ENCODE assay signal across 9 cellular contexts in the genomic region with DNA sequence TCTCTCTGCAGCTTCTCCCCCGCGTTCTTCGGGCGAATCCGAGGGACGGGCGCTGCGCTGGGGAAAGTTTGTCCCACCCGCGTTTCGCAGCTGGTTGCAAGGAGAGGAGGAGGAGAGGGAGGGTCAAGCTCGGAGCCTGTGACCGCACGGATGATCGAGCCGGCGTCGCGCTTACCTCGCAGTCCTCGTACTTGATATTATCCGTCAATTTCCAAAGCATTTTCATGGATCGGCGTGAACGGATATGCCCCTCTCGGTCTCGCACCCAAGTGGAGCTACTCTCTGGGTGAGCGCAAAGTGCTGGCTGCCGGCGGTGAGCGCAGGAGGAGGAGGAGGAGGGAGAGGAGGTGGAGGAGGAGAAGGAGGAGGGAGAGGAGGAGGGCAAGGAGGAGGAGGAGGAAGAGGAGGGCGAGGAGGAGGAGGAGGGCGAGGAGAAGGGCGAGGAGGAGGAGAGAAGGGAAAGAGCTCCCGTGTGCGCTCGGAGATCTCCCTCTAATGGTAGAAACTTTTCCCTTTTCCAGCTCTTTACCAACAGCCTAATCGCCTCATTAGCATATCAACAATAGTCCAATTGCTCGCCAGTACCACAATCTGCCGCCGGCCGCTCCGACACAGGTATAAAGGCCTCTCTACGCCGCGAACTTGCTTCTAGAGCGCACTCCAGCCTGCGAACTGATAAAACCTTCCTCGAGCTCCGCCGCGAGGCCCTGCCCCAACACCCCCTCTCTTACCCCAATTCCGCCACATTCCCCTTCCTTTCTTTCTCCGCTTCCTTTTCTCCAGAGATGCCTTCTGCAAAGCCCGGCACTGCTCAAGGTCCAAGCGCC. TPM values are rescaled to one million over a fixed set of nuclear protein-coding genes. Genes with fewer than 3 reads are reported as not detected.
DNase-seq lines count a peak whose midpoint lies in the region; ATAC-seq and TF ChIP-seq lines count a peak whose summit lies in the region.
"Had no signal": no experiment of that assay in that cellular context is flagged by ENCODE, and none has a peak within 500 bp of the region (broad histone marks: within the 10 kb centered on the region; RNA-seq: fewer than 3 reads in every experiment).

TSS of gene TFAP2A (minus strand) at position 309 of the 827 bp plus-strand sequence. CDS start at position 226, 83 bp downstream.

- RAD21 ChIA-PET in HCT116 (lab: Charles Lee; ENCODE audit: low non-redundant PET in 1 of 2, low total read pairs in 2 of 2, uncharacterized antibody in 2 of 2, unreplicated experiment in 2 of 2) = interaction anchor here (0.8 to 2.0 kb wide), 5 partner anchors 11 to 384 kb away, joined by 3 to 9 read pairs (median 6); no protein-coding TSS in a partner anchor

- CTCF ChIA-PET in AG04450 (lab: Charles Lee) (interaction anchor here (0.6 to 2.7 kb wide), 11 partner anchors 9 to 1432 kb away, joined by 3 to 10 read pairs (median 3); no protein-coding TSS in a partner anchor), HCT116 (lab: Charles Lee) (interaction anchor here (0.8 to 2.7 kb wide), 14 partner anchors 9 to 1432 kb away, joined by 3 to 23 read pairs (median 6); no protein-coding TSS in a partner anchor)

- peaks cover 35% of the 10 kb centered on the region for H3K4me1 Mint-ChIP-seq in activated naive CD8-positive, alpha-beta T cell treated with anti-CD3 and anti-CD28 coated beads, Interleukin-2, amount 10 ng/mL, durations not matched to agents 7 days and 5 days

- no peaks in the 10 kb centered on the region for H3K9me2 ChIP-seq in HCT116 (ENCODE audit: insufficient read depth)

- peaks cover 5 to 18% of the 10 kb centered on the region in 2 experiments; a peak in 3 of 4 replicates for H3K4me1 ChIP-seq in HCT116 (ENCODE audit: control insufficient read depth in 1 of 2, insufficient read depth in 2 of 2, low read length in 2 of 2)

- H2AFZ ChIP-seq in HCT116 (ENCODE audit: low read depth, low read length, poor library complexity, severe bottlenecking) = peak within 1 kb of the TSS; percentile 84

- peak within 1 kb of the TSS; percentile 63 for H3K27ac Mint-ChIP-seq in activated naive CD8-positive, alpha-beta T cell treated with anti-CD3 and anti-CD28 coated beads, Interleukin-2, amount 10 ng/mL, durations not matched to agents 7 days and 5 days

- peaks cover 93% of the 10 kb centered on the region for H3K27me3 ChIP-seq in AG04450 (ENCODE audit: control insufficient read depth, insufficient read depth, low read length)
- no peaks in the 10 kb centered on the region for H3K27me3 ChIP-seq in HCT116 (ENCODE audit: insufficient read depth, low read length)

- POLR2A ChIA-PET in AG04450 (lab: Yijun Ruan, JAX) = interaction anchor here (0.5 to 1.5 kb wide), 3 partner anchors 11 to 757 kb away, joined by 3 to 6 read pairs (median 4); no protein-coding TSS in a partner anchor
- POLR2A ChIA-PET in HCT116 (lab: Charles Lee) = interaction anchor here (0.6 to 3.1 kb wide), 8 partner anchors 10 to 1163 kb away, joined by 3 to 28 read pairs (median 6); no protein-coding TSS in a partner anchor
- POLR2A ChIA-PET in activated naive CD8-positive, alpha-beta T cell treated with anti-CD3 and anti-CD28 coated beads, Interleukin-2, amount 10 ng/mL, durations not matched to agents 7 days and 5 days (lab: Charles Lee) = no interaction called here

- intact Hi-C loops in HCT116 (cut with micrococcal nuclease) = loop anchor here (2.0 to 5.0 kb wide), 2 partner anchors 874 to 1433 kb away; no protein-coding TSS in a partner anchor

- BruUV-seq in HCT116 (replicated peaks; lab: Mats Ljungman, UMichigan) = no TSS peak

- peak; percentile 60 for ATAC-seq in HCT116
- no peak for ATAC-seq in activated naive CD8-positive, alpha-beta T cell treated with anti-CD3 and anti-CD28 coated beads, Interleukin-2, amount 10 ng/mL, durations not matched to agents 7 days and 5 days (ENCODE audit: low read depth)
- no peak for ATAC-seq in HG03097 (IDR thresholded peaks at IDR 0.05; ENCODE audit: low FRiP score, unreplicated experiment)

- H3K36me3 Mint-ChIP-seq in activated naive CD8-positive, alpha-beta T cell treated with anti-CD3 and anti-CD28 coated beads, Interleukin-2, amount 10 ng/mL, durations not matched to agents 7 days and 5 days = peaks cover 16% of the 10 kb centered on the region

- H3K9me3 Mint-ChIP-seq in activated naive CD8-positive, alpha-beta T cell treated with anti-CD3 and anti-CD28 coated beads, Interleukin-2, amount 10 ng/mL, durations not matched to agents 7 days and 5 days = peaks cover 7% of the 10 kb centered on the region

- peaks cover 91% of the 10 kb centered on the region for H3K27me3 Mint-ChIP-seq in activated naive CD8-positive, alpha-beta T cell treated with anti-CD3 and anti-CD28 coated beads, Interleukin-2, amount 10 ng/mL, durations not matched to agents 7 days and 5 days

- peak; percentile 57 for TF ChIP-seq POLR2A in HCT116 (IDR thresholded peaks at IDR 0.05; ENCODE audit: borderline replicate concordance, extremely low read depth, insufficient read depth, insufficient read length)

- peaks cover 40% of the 10 kb centered on the region for H3K79me2 ChIP-seq in HCT116 (ENCODE audit: insufficient read depth, low read length)

- no peak within 1 kb of the TSS for H3K4me3 Mint-ChIP-seq in activated naive CD8-positive, alpha-beta T cell treated with anti-CD3 and anti-CD28 coated beads, Interleukin-2, amount 10 ng/mL, durations not matched to agents 7 days and 5 days

- peak; percentile 40 for TF ChIP-seq CTCF in AG04450 (IDR thresholded peaks at IDR 0.05; ENCODE audit: low read depth, low read length)
- TF ChIP-seq CTCF in HCT116 (IDR thresholded peaks at IDR 0.05 in 2 of 3, conservative IDR thresholded peaks at IDR 0.05 in 1 of 3; ENCODE audit: borderline replicate concordance in 1 of 3, insufficient read depth in 1 of 3, low read depth in 2 of 3, low read length in 2 of 3) = peak in 1 of 3 experiments; percentile 40; a peak in 3 of 6 replicates

- H3K4me2 ChIP-seq in HCT116 (ENCODE audit: low read length) = peak within 1 kb of the TSS; percentile 100

- no peaks in the 10 kb centered on the region for H4K20me1 ChIP-seq in HCT116 (ENCODE audit: insufficient read depth)

- H3K4me3 ChIP-seq in AG04450 (ENCODE audit: low read depth, low read length) (peak within 1 kb of the TSS; percentile 63), HCT116 (replicated peaks in 1 of 2; ENCODE audit: low read depth in 1 of 2, low read length in 2 of 2) (peak within 1 kb of the TSS; percentile 64 to 87)

- peak within 1 kb of the TSS; percentile 89 for H3K9ac ChIP-seq in HCT116 (ENCODE audit: low read length)

- peak; percentile 87 for TF ChIP-seq RAD21 in HCT116 (IDR thresholded peaks at IDR 0.05; ENCODE audit: low read depth)

- DNase-seq in AG04450 (ENCODE audit: low read depth, low spot score) (no peak), HCT116 (ENCODE audit: low read depth, low spot score) (no peak), left kidney (ENCODE audit: low read depth, low spot score) (peak; percentile 86), NOMO-1 treated with DMSO at 0.1 percent for 48 hours (lab: John Stamatoyannopoulos, UW; ENCODE audit: unreplicated experiment) (no peak), NCI-H1930 (lab: John Stamatoyannopoulos, UW) (no peak), substantia nigra (lab: John Stamatoyannopoulos, UW) (no peak)
- peak; percentile 36 for DNase-seq in activated naive CD8-positive, alpha-beta T cell treated with anti-CD3 and anti-CD28 coated beads, Interleukin-2, amount 10 ng/mL, durations not matched to agents 7 days and 5 days

- peaks cover 23% of the 10 kb centered on the region for H3K9me3 ChIP-seq in AG04450 (ENCODE audit: control insufficient read depth, insufficient read depth, low read length)
- H3K9me3 ChIP-seq in HCT116 (ENCODE audit: control insufficient read depth in 1 of 2, insufficient read depth in 1 of 2, low read depth in 1 of 2, low read length in 2 of 2) = no peaks in the 10 kb centered on the region

- H3K27ac ChIP-seq in AG04450 (ENCODE audit: low read depth, low read length) (no peak within 1 kb of the TSS), HCT116 (ENCODE audit: low read depth, low read length) (peak within 1 kb of the TSS; percentile 92), substantia nigra (ENCODE audit: low read depth, low read length, poor library complexity, severe bottlenecking) (no peak within 1 kb of the TSS)

- no peaks in the 10 kb centered on the region for H3K36me3 ChIP-seq in HCT116 (ENCODE audit: control insufficient read depth in 1 of 2, insufficient read depth in 2 of 2, low read length in 2 of 2)

TF ChIP-seq in HCT116, 20 proteins besides CTCF, POLR2A, EP300 and RAD21 (continues in another document):
- no peak for TF ChIP-seq ELF1 (IDR thresholded peaks at IDR 0.05; ENCODE audit: borderline replicate concordance, low read depth)
- TF ChIP-seq CBX3 (IDR thresholded peaks at IDR 0.05; ENCODE audit: low read depth) = 0 out of 2 replicates have a peak, but pooled peaks have one; percentile 22
- TF ChIP-seq MAX (IDR thresholded peaks at IDR 0.05) = peak; percentile 17; the same call in 1 of the 2 replicates
- TF ChIP-seq JUND (IDR thresholded peaks at IDR 0.05) = no peak
- TF ChIP-seq SRF (IDR thresholded peaks at IDR 0.05; ENCODE audit: low read depth) = no peak
- no peak; the same call in 1 of the 2 replicates for TF ChIP-seq EGR1 (IDR thresholded peaks at IDR 0.05; ENCODE audit: low read depth)

RNA-seq across cellular contexts. Expression of gene TFAP2A, which starts in this region (rescaled TPM):
- polyA plus RNA-seq in AG04450 (2011; rRNA removed) = 2.3 TPM in 2 replicates
- 1.7 and 1.9 TPM in 2 replicates for polyA minus RNA-seq in AG04450 (2011; rRNA and poly(A)+ RNA removed)
- 24.3 TPM for total RNA-seq in HCT116 (2021; ENCODE audit: unreplicated experiment)
- polyA plus RNA-seq in HCT116 (2012) = 17.3 and 17.4 TPM in 2 replicates
- not detected for total RNA-seq in activated naive CD8-positive, alpha-beta T cell treated with anti-CD3 and anti-CD28 coated beads, Interleukin-2, amount 10 ng/mL, durations not matched to agents 7 days and 5 days
- total RNA-seq: mononuclear cell had no signal

Comparison
In these comparisons a context has a peak if more than half of its experiments do, and no peak if none do; other contexts are left out.
1. RNA of gene TFAP2A (total RNA-seq): 24.3 TPM in HCT116 (single experiment); not detected in activated naive CD8-positive, alpha-beta T cell treated with anti-CD3 and anti-CD28 coated beads, Interleukin-2, amount 10 ng/mL, durations not matched to agents 7 days and 5 days; every median in the first group is over 10 times any median in the second.
2. Peak in DNase-seq in activated naive CD8-positive, alpha-beta T cell treated with anti-CD3 and anti-CD28 coated beads, Interleukin-2, amount 10 ng/mL, durations not matched to agents 7 days and 5 days; RNA of the gene not detected or under 1 TPM.